ENCODE assay signal across 9 cellular contexts in genomic region chr11:7688238-7688826, GRCh38. TPM values are rescaled to one million over a fixed set of nuclear protein-coding genes. Genes with fewer than 3 reads are reported as not detected.
DNase-seq lines count a peak whose midpoint lies in the region; ATAC-seq and TF ChIP-seq lines count a peak whose summit lies in the region.
"Had no signal": no experiment of that assay in that cellular context is flagged by ENCODE, and none has a peak within 500 bp of the region (broad histone marks: within the 10 kb centered on the region; RNA-seq: fewer than 3 reads in every experiment).

No MANE protein-coding gene starts in this region.

- ATAC-seq in lung (ENCODE audit: insufficient read depth, low FRiP score): no peak

- H2AFZ ChIP-seq in MM.1S (ENCODE audit: low read length): no peak overlapping the region

- peak; percentile 21 for DNase-seq in DMS53 treated with DMSO at 0.1 percent for 48 hours (lab: John Stamatoyannopoulos, UW; ENCODE audit: unreplicated experiment)
- peak; percentile 49 for DNase-seq in GM20000 (ENCODE audit: low spot score)
- DNase-seq in MM.1S: peak; percentile 38
- no peak for DNase-seq in lung (ENCODE audit: low spot score)
- DNase-seq in activated CD8-positive, alpha-beta memory T cell treated with anti-CD3 and anti-CD28 coated beads, Interleukin-2, amount 50 U/mL, for 48 hours: no peak
- DNase-seq in stimulated activated CD4-positive, alpha-beta T cell treated with anti-CD3 and anti-CD28 coated beads, Interleukin-12 subunit alpha, Interleukin-12 subunit beta, amount 100 ng/mL, for 4 hours: no peak
- DNase-seq in COLO829 (ENCODE audit: low spot score): no peak

- no peak overlapping the region for H3K4me3 Mint-ChIP-seq in brain

- H3F3A ChIP-seq in MM.1S (ENCODE audit: insufficient read depth, low read length): no peaks in the 10 kb centered on the region

- no peak overlapping the region for H3K4me2 ChIP-seq in MM.1S (ENCODE audit: low read depth, low read length)

- no peaks in the 10 kb centered on the region for H3K79me2 ChIP-seq in MM.1S (ENCODE audit: low read length)

- no peaks in the 10 kb centered on the region for H3K4me1 ChIP-seq in MM.1S (ENCODE audit: low read length)
- H3K4me1 ChIP-seq in lung (ENCODE audit: control insufficient read depth in 2 of 2, insufficient read depth in 2 of 2, low read length in 2 of 2): no peaks in the 10 kb centered on the region
- H3K4me1 ChIP-seq: SJCRH30 had no signal

- H3K36me3 ChIP-seq in MM.1S (replicated peaks; ENCODE audit: insufficient read depth, low read length) (no peaks in the 10 kb centered on the region), lung (ENCODE audit: control insufficient read depth in 2 of 2, insufficient read depth in 2 of 2, low read length in 2 of 2) (no peaks in the 10 kb centered on the region)
- H3K36me3 ChIP-seq: SJCRH30 had no signal

- H3K36me3 Mint-ChIP-seq in brain: no peaks in the 10 kb centered on the region

- H3K27ac ChIP-seq in MM.1S (ENCODE audit: low read length): no peak overlapping the region
- H3K27ac ChIP-seq in lung (ENCODE audit: low read depth in 1 of 2, low read length in 1 of 2): no peak overlapping the region
- H3K27ac ChIP-seq: SJCRH30 had no signal

- H3K27ac Mint-ChIP-seq in brain: peak overlapping the region in 1 of 5 experiments; percentile 20

- TF ChIP-seq CTCF in GM20000 (IDR thresholded peaks at IDR 0.05; ENCODE audit: extremely low read depth, missing control alignments): peak; percentile 77
- TF ChIP-seq CTCF in MM.1S (IDR thresholded peaks at IDR 0.05; ENCODE audit: low read length): peak; percentile 75
- peak; percentile 72 to 88 for TF ChIP-seq CTCF in brain (conservative IDR thresholded peaks at IDR 0.05)
- TF ChIP-seq CTCF in lung (IDR thresholded peaks at IDR 0.05; ENCODE audit: control extremely low read depth, extremely low read depth): peak; percentile 36

- H3K27me3 Mint-ChIP-seq in brain: peaks cover 22% of the 10 kb centered on the region

- H3K4me3 ChIP-seq in MM.1S (ENCODE audit: low read length) (no peak overlapping the region), lung (no peak overlapping the region)
- H3K4me3 ChIP-seq: SJCRH30 had no signal

- H3K4me1 Mint-ChIP-seq in brain: peaks cover 6% of the 10 kb centered on the region

- H4K20me1 ChIP-seq in MM.1S (ENCODE audit: insufficient read depth, low read length): no peaks in the 10 kb centered on the region

- H3K27me3 ChIP-seq in MM.1S (replicated peaks; ENCODE audit: insufficient read depth, low read length): no peaks in the 10 kb centered on the region
- no peaks in the 10 kb centered on the region for H3K27me3 ChIP-seq in lung (ENCODE audit: control insufficient read depth, insufficient read depth)
- H3K27me3 ChIP-seq: SJCRH30 had no signal

- no peaks in the 10 kb centered on the region for H3K9me3 ChIP-seq in MM.1S (replicated peaks; ENCODE audit: insufficient read depth, low read length)
- H3K9me3 ChIP-seq in lung (ENCODE audit: control insufficient read depth in 2 of 2, insufficient read depth in 1 of 2, low read length in 1 of 2): no peaks in the 10 kb centered on the region
- H3K9me3 ChIP-seq: SJCRH30 had no signal

- WGBS in lung, 2 donors: 14 to 15% methylated on average over 4 of the region's 4 CpGs

- no peak overlapping the region for H3K9ac ChIP-seq in MM.1S (ENCODE audit: low read length)

- no peaks in the 10 kb centered on the region for H3K9me3 Mint-ChIP-seq in brain

- no peaks in the 10 kb centered on the region for H3K9me2 ChIP-seq in MM.1S (replicated peaks; ENCODE audit: insufficient read depth, low read length)

RNA-seq across cellular contexts. Expression of gene CYB5R2, which starts 15.0 kb away (rescaled TPM):
- 18.2 TPM for polyA plus RNA-seq in brain (ENCODE audit: insufficient read depth, low read depth, low replicate concordance)
- total RNA-seq in lung: 10 to 100 TPM; 14.9 to 15.5 TPM
- polyA plus RNA-seq in lung: 10 to 100 TPM in 1 of 2 donors, 1 to 10 TPM in 1; 7.1 to 12.5 TPM
- total RNA-seq: SJCRH30 had no signal

RNA-seq across cellular contexts. Expression of gene OVCH2, which starts 17.9 kb away (rescaled TPM):
- polyA plus RNA-seq in brain (ENCODE audit: insufficient read depth, low read depth, low replicate concordance) (not detected), lung (1 to 10 TPM in 1 of 2 donors, under 1 TPM in 1; 0.06 to 1.7 TPM)
- 10 to 100 TPM in 1 of 2 donors, 1 to 10 TPM in 1; 2.5 to 21.1 TPM for total RNA-seq in lung
- total RNA-seq: SJCRH30 had no signal

Comparison
In these comparisons a context has a peak if more than half of its experiments do, and no peak if none do; other contexts are left out.
1. DNase-seq: peak in DMS53 treated with DMSO at 0.1 percent for 48 hours (single experiment), GM20000 (single experiment) and MM.1S (single experiment); none in lung (single experiment), activated CD8-positive, alpha-beta memory T cell treated with anti-CD3 and anti-CD28 coated beads, Interleukin-2, amount 50 U/mL, for 48 hours (single experiment), stimulated activated CD4-positive, alpha-beta T cell treated with anti-CD3 and anti-CD28 coated beads, Interleukin-12 subunit alpha, Interleukin-12 subunit beta, amount 100 ng/mL, for 4 hours (single experiment) and COLO829 (single experiment).
2. Peak in every context shown above with its lines, with median percentiles within 50 percentile points of each other: CTCF ChIP-seq.